ENCODE assay signal across 15 cellular contexts in the genomic region with DNA sequence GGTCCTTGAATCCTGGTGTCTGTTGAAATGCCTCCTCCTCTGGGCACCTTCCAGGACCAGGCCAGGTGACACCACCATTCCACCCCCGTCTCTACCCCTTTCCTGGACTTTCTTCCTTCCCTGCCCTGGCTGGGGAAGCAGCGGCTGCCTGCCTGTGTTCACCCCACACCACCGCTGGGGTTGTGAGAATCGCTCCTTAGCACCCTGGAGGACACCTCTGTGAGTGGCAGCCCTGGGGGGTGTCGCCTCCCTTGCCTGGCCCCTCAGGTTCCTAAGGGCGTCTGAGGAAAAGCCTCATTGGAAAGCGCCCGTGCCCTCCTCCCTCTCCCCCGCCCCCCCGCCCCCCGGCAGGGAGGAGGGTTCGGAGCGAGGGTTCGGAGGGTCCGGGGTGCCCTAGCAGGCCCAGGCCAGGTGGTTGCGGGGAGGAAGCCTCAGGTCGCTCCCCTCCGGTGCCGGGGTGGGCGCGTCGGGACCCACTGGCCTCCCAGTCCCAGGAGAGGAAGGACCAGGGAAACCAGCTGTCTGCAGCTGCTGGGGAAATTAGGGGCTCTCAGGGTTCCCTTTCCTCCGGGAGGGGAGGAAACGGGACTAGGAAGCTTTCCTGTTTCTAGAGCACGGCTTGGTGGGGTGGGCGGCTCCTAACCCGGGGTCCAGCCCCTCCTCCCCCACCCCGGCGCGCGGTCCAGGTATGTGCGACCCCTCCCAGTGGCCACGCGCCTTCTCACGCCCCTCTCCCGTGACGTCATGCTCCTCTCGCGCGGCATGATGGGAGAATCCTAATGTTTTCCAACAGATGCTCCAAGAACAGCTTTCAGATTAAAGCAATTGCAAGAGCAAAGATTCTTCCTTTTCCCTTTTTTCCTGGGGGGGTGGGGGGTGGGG. TPM values are rescaled to one million over a fixed set of nuclear protein-coding genes. Genes with fewer than 3 reads are reported as not detected.
DNase-seq lines count a peak whose midpoint lies in the region; ATAC-seq, FAIRE-seq and TF ChIP-seq lines count a peak whose summit lies in the region.
"Had no signal": no experiment of that assay in that cellular context is flagged by ENCODE, and none has a peak within 500 bp of the region (broad histone marks: within the 10 kb centered on the region; RNA-seq: fewer than 3 reads in every experiment).

A gene (plus strand): TSS at position 814 of the 882 bp plus-strand sequence. CDS start 475 bp downstream, outside the sequence.

- DNase-seq in A549 (ENCODE audit: low read depth in 1 of 2, low spot score in 1 of 2) (no peak), NCI-H1105 treated with DMSO at 0.1 percent for 48 hours (lab: John Stamatoyannopoulos, UW) (peak; percentile 6), GM10266 (ENCODE audit: extremely low spot score) (no peak), amniotic stem cell (lab: John Stamatoyannopoulos, UW) (no peak)
- DNase-seq in activated T-cell treated with anti-CD3 and anti-CD28 coated beads, Interleukin-2, amount 50 U/mL, for 24 hours, result no peak
- DNase-seq: central memory CD4-positive, alpha-beta T cell; gastrocnemius medialis; naive thymus-derived CD4-positive, alpha-beta T cell; stimulated activated CD4-positive, alpha-beta T cell treated with anti-CD3 and anti-CD28 coated beads, Interleukin-4, amount 100 ng/mL, for 1 hour; thyroid gland; WERI-Rb-1 had no signal

- H3K36me3 Mint-ChIP-seq in nephron (ENCODE audit: low read depth), result no peaks in the 10 kb centered on the region
- no peaks in the 10 kb centered on the region for H3K36me3 Mint-ChIP-seq in activated T-cell treated with anti-CD3 and anti-CD28 coated beads, Interleukin-2, amount 50 U/mL, for 24 hours (ENCODE audit: low read depth)
- H3K36me3 Mint-ChIP-seq: naive thymus-derived CD4-positive, alpha-beta T cell had no signal

- no peak within 1 kb of the TSS for H3K9ac ChIP-seq in duodenal mucosa (ENCODE audit: low read depth in 1 of 2, low read length in 2 of 2)

- peak within 1 kb of the TSS; percentile 27 to 65 (median 64) for H3K4me3 Mint-ChIP-seq in nephron
- H3K4me3 Mint-ChIP-seq in activated T-cell treated with anti-CD3 and anti-CD28 coated beads, Interleukin-2, amount 50 U/mL, for 24 hours, result no peak within 1 kb of the TSS

- no peak for TF ChIP-seq CTCF in A549 (IDR thresholded peaks at IDR 0.05)
- no peak for TF ChIP-seq CTCF in nephron (IDR thresholded peaks at IDR 0.05; ENCODE audit: unreplicated experiment in 3 of 3)
- TF ChIP-seq CTCF in GM10266 (IDR thresholded peaks at IDR 0.05; ENCODE audit: control insufficient read depth, insufficient read depth, low read depth, missing control alignments), result no peak

- peaks cover 99% of the 10 kb centered on the region for H3K27me3 Mint-ChIP-seq in nephron (ENCODE audit: low read depth)
- H3K27me3 Mint-ChIP-seq in activated T-cell treated with anti-CD3 and anti-CD28 coated beads, Interleukin-2, amount 50 U/mL, for 24 hours, result peaks cover 79% of the 10 kb centered on the region

- no peaks in the 10 kb centered on the region for H3K9me3 ChIP-seq in A549
- no peaks in the 10 kb centered on the region for H3K9me3 ChIP-seq in duodenal mucosa (ENCODE audit: control insufficient read depth in 1 of 2, low read length in 2 of 2)
- H3K9me3 ChIP-seq: gastrocnemius medialis, thyroid gland had no signal

- CTCF ChIA-PET in A549 (lab: Yijun Ruan, JAX), result no interaction called here

- WGBS in A549 (ENCODE audit: missing lambda C conversion rate), result 12% methylated on average over 20 of the region's 40 CpGs

- H3K4me3 ChIP-seq in A549 (peak within 1 kb of the TSS; percentile 21; the same call in 1 of the 3 replicates), duodenal mucosa (ENCODE audit: low read depth in 1 of 2, low read length in 2 of 2) (peak within 1 kb of the TSS; percentile 15 to 21)
- H3K4me3 ChIP-seq: gastrocnemius medialis, thyroid gland had no signal

- TF ChIP-seq RAD21 in A549 (conservative IDR thresholded peaks at IDR 0.05 in 1 of 2, IDR thresholded peaks at IDR 0.05 in 1 of 2), result no peak

- H3K27me3 ChIP-seq in duodenal mucosa (ENCODE audit: control insufficient read depth in 1 of 2, insufficient read depth in 2 of 2, low read length in 2 of 2), result peaks cover 48 to 49% of the 10 kb centered on the region in 2 donors

- no peaks in the 10 kb centered on the region for H3K36me3 ChIP-seq in duodenal mucosa (ENCODE audit: control insufficient read depth in 1 of 2, insufficient read depth in 2 of 2, low read length in 2 of 2)
- H3K36me3 ChIP-seq: gastrocnemius medialis, thyroid gland, WERI-Rb-1 had no signal

- no peak for FAIRE-seq in A549 (lab: Jason Lieb, UNC)

- no peaks in the 10 kb centered on the region for H3K4me1 ChIP-seq in A549
- peaks cover 0 to 6% of the 10 kb centered on the region in 2 donors for H3K4me1 ChIP-seq in duodenal mucosa (ENCODE audit: control insufficient read depth in 1 of 2, insufficient read depth in 2 of 2, low read length in 2 of 2)
- H3K4me1 ChIP-seq: gastrocnemius medialis had no signal

- H3K9me3 Mint-ChIP-seq in nephron, result no peaks in the 10 kb centered on the region
- no peaks in the 10 kb centered on the region for H3K9me3 Mint-ChIP-seq in activated T-cell treated with anti-CD3 and anti-CD28 coated beads, Interleukin-2, amount 50 U/mL, for 24 hours
- H3K9me3 Mint-ChIP-seq: naive thymus-derived CD4-positive, alpha-beta T cell had no signal

- POLR2A ChIA-PET in A549 (lab: Yijun Ruan, JAX), result no interaction called here

- peak within 1 kb of the TSS; percentile 57 for H3K4me2 ChIP-seq in A549

- H3K27ac Mint-ChIP-seq in nephron, result no peak within 1 kb of the TSS
- no peak within 1 kb of the TSS for H3K27ac Mint-ChIP-seq in activated T-cell treated with anti-CD3 and anti-CD28 coated beads, Interleukin-2, amount 50 U/mL, for 24 hours
- H3K27ac Mint-ChIP-seq: naive thymus-derived CD4-positive, alpha-beta T cell had no signal

- no peak; a peak in 1 of 6 replicates for ATAC-seq in A549
- ATAC-seq in GM19463 (IDR thresholded peaks at IDR 0.05; ENCODE audit: unreplicated experiment), result no peak
- ATAC-seq: gastrocnemius medialis; naive thymus-derived CD4-positive, alpha-beta T cell had no signal

- H3K4me1 Mint-ChIP-seq in nephron, result peaks cover 6% of the 10 kb centered on the region
- H3K4me1 Mint-ChIP-seq in activated T-cell treated with anti-CD3 and anti-CD28 coated beads, Interleukin-2, amount 50 U/mL, for 24 hours (ENCODE audit: low read depth), result no peaks in the 10 kb centered on the region

- TF ChIP-seq EP300 in A549 (IDR thresholded peaks at IDR 0.05), result no peak

- no peak for TF ChIP-seq POLR2A in A549 (IDR thresholded peaks at IDR 0.05; ENCODE audit: low read length)

- H3K27ac ChIP-seq in A549, result no peak within 1 kb of the TSS
- no peak within 1 kb of the TSS for H3K27ac ChIP-seq in duodenal mucosa (ENCODE audit: low read depth, low read length)
- H3K27ac ChIP-seq: gastrocnemius medialis, HL-60, thyroid gland, WERI-Rb-1 had no signal

TF ChIP-seq in A549, 52 proteins besides CTCF, POLR2A, EP300 and RAD21:
- TF ChIP-seq FOSB (CRISPR knock-in tag; IDR thresholded peaks at IDR 0.05) (no peak), ZSCAN20 (CRISPR knock-in tag; IDR thresholded peaks at IDR 0.05) (no peak), RNF2 (IDR thresholded peaks at IDR 0.05; ENCODE audit: borderline replicate concordance, low read depth) (no peak), HOXB5 (CRISPR knock-in tag; IDR thresholded peaks at IDR 0.05) (no peak), MAFK (IDR thresholded peaks at IDR 0.05; ENCODE audit: partially characterized antibody) (no peak), JUNB (IDR thresholded peaks at IDR 0.05) (no peak), CHD2 (IDR thresholded peaks at IDR 0.05; ENCODE audit: low read length, partially characterized antibody) (no peak), KDM5A (IDR thresholded peaks at IDR 0.05) (no peak), CEBPB (IDR thresholded peaks at IDR 0.05) (no peak), HOXA7 (CRISPR knock-in tag; IDR thresholded peaks at IDR 0.05) (no peak), TFCP2L1 (CRISPR knock-in tag; IDR thresholded peaks at IDR 0.05) (no peak), FOXS1 (CRISPR knock-in tag; IDR thresholded peaks at IDR 0.05) (no peak), JUN (IDR thresholded peaks at IDR 0.05) (no peak), EHF (CRISPR knock-in tag; IDR thresholded peaks at IDR 0.05) (no peak), MYC (IDR thresholded peaks at IDR 0.05; ENCODE audit: borderline replicate concordance, low read length) (no peak)
- TF ChIP-seq, protein P1, sequence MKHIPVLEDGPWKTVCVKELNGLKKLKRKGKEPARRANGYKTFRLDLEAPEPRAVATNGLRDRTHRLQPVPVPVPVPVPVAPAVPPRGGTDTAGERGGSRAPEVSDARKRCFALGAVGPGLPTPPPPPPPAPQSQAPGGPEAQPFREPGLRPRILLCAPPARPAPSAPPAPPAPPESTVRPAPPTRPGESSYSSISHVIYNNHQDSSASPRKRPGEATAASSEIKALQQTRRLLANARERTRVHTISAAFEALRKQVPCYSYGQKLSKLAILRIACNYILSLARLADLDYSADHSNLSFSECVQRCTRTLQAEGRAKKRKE (CRISPR knock-in tag; IDR thresholded peaks at IDR 0.05; ENCODE audit: low read depth), result no peak
- TF ChIP-seq, protein P2, sequence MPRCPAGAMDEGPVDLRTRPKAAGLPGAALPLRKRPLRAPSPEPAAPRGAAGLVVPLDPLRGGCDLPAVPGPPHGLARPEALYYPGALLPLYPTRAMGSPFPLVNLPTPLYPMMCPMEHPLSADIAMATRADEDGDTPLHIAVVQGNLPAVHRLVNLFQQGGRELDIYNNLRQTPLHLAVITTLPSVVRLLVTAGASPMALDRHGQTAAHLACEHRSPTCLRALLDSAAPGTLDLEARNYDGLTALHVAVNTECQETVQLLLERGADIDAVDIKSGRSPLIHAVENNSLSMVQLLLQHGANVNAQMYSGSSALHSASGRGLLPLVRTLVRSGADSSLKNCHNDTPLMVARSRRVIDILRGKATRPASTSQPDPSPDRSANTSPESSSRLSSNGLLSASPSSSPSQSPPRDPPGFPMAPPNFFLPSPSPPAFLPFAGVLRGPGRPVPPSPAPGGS (IDR thresholded peaks at IDR 0.05), result no peak
- TF ChIP-seq, protein P3, sequence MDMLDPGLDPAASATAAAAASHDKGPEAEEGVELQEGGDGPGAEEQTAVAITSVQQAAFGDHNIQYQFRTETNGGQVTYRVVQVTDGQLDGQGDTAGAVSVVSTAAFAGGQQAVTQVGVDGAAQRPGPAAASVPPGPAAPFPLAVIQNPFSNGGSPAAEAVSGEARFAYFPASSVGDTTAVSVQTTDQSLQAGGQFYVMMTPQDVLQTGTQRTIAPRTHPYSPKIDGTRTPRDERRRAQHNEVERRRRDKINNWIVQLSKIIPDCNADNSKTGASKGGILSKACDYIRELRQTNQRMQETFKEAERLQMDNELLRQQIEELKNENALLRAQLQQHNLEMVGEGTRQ (IDR thresholded peaks at IDR 0.05), result no peak

RNA-seq across cellular contexts. Expression of the gene that starts here (rescaled TPM):
- polyA plus RNA-seq in A549 (2011; rRNA removed) (not detected in 2 replicates), A549 (2017; fragmentation: RNase III; extraction: RNeasy Plus Mini Kit Qiagen cat#74134 plus additional on column Dnase treatment) (not detected in 3 replicates)
- polyA plus RNA-seq in A549 (2012; cell fraction: cytosol; rRNA removed), result not detected in 2 replicates
- not detected in 2 replicates for polyA plus RNA-seq in A549 (2012; cell fraction: nucleus; rRNA removed)
- not detected in 2 replicates for polyA minus RNA-seq in A549 (2011; rRNA and poly(A)+ RNA removed)
- polyA plus RNA-seq: naive thymus-derived CD4-positive, alpha-beta T cell had no signal
